In genomic region chr1:3799976-3800685, GRCh38 we compare ENCODE assay signal across 21 cellular contexts. TPM values are rescaled to one million over a fixed set of nuclear protein-coding genes. Genes with fewer than 3 reads are reported as not detected.
A peak's percentile ranks its signal among the peaks of the same experiment; 100 is the strongest.
DNase-seq lines count a peak whose midpoint lies in the region; ATAC-seq lines count a peak whose summit lies in the region.
"Had no signal": no experiment of that assay in that cellular context is flagged by ENCODE, and none has a peak within 500 bp of the region (broad histone marks: within the 10 kb centered on the region; RNA-seq: fewer than 3 reads in every experiment).

No MANE protein-coding gene starts in this region.

- H3K9me3 Mint-ChIP-seq in activated naive CD8-positive, alpha-beta T cell (ENCODE audit: low read depth), result no peaks in the 10 kb centered on the region
- no peaks in the 10 kb centered on the region for H3K9me3 Mint-ChIP-seq in activated naive CD8-positive, alpha-beta T cell treated with anti-CD3 and anti-CD28 coated beads, Interleukin-2, amount 50 U/mL, for 24 hours
- H3K9me3 Mint-ChIP-seq: activated CD4-positive, alpha-beta memory T cell treated with anti-CD3 and anti-CD28 coated beads for 36 hours; activated naive CD8-positive, alpha-beta T cell treated with anti-CD3 and anti-CD28 coated beads, Interleukin-2, amount 10 ng/mL, durations not matched to agents 7 days and 5 days; activated T-cell treated with anti-CD3 and anti-CD28 coated beads, Interleukin-2, amount 50 U/mL, for 4 hours; stimulated activated naive CD8-positive, alpha-beta T cell treated with anti-CD3 and anti-CD28 coated beads, Interleukin-15, Interleukin-2, amounts not matched to agents 100 ng/mL and 50 ng/mL, for 24 hours had no signal

- peaks cover 18% of the 10 kb centered on the region for H3K4me1 Mint-ChIP-seq in activated naive CD8-positive, alpha-beta T cell (ENCODE audit: low read depth)
- peaks cover 24% of the 10 kb centered on the region for H3K4me1 Mint-ChIP-seq in activated naive CD8-positive, alpha-beta T cell treated with anti-CD3 and anti-CD28 coated beads, Interleukin-2, amount 50 U/mL, for 24 hours

- no peak overlapping the region for H3K27ac Mint-ChIP-seq in activated naive CD8-positive, alpha-beta T cell
- no peak overlapping the region for H3K27ac Mint-ChIP-seq in activated naive CD8-positive, alpha-beta T cell treated with anti-CD3 and anti-CD28 coated beads, Interleukin-2, amount 50 U/mL, for 24 hours
- H3K27ac Mint-ChIP-seq: activated naive CD8-positive, alpha-beta T cell treated with anti-CD3 and anti-CD28 coated beads, Interleukin-2, amount 10 ng/mL, durations not matched to agents 7 days and 5 days; natural killer cell treated with Interleukin-12 subunit alpha and Interleukin-12 subunit beta and Interleukin-15 and Interleukin-18, amount 100 ng/mL, for 72 hours; stimulated activated naive CD8-positive, alpha-beta T cell treated with anti-CD3 and anti-CD28 coated beads, Interleukin-15, Interleukin-2, amounts not matched to agents 100 ng/mL and 50 ng/mL, for 24 hours had no signal

- no peaks in the 10 kb centered on the region for H3K36me3 ChIP-seq in SJCRH30

- no peak for DNase-seq in activated naive CD8-positive, alpha-beta T cell treated with anti-CD3 and anti-CD28 coated beads, Interleukin-2, amount 50 U/mL, for 24 hours
- DNase-seq in SJCRH30, result peak; percentile 94 to 96
- peak; percentile 87 for DNase-seq in kidney tubule cell (ENCODE audit: low spot score)
- DNase-seq in superior temporal gyrus (ENCODE audit: extremely low spot score), result peak; percentile 16
- DNase-seq in NCI-H2227 treated with DMSO at 0.1 percent for 48 hours (lab: John Stamatoyannopoulos, UW), result no peak
- DNase-seq in stimulated activated naive CD4-positive, alpha-beta T cell treated with Interleukin-2 at 50 U/mL for 16 hours (lab: John Stamatoyannopoulos, UW), result no peak
- no peak for DNase-seq in stimulated activated CD4-positive, alpha-beta T cell treated with anti-CD3 and anti-CD28 coated beads, Interleukin-4, amount 100 ng/mL, for 4 hours
- DNase-seq: activated CD4-positive, alpha-beta memory T cell treated with anti-CD3 and anti-CD28 coated beads for 36 hours; activated naive CD8-positive, alpha-beta T cell treated with anti-CD3 and anti-CD28 coated beads, Interleukin-2, amount 10 ng/mL, durations not matched to agents 7 days and 5 days; activated T-cell treated with anti-CD3 and anti-CD28 coated beads, Interleukin-2, amount 50 U/mL, for 4 hours; CD4-positive, alpha-beta memory T cell; NCI-H1436; NCI-H510A treated with DMSO at 0.1 percent for 48 hours; psoas muscle had no signal

- 0 out of 2 replicates have a peak, but pooled peaks cover 5% of the 10 kb centered on the region for H3K27me3 ChIP-seq in SJCRH30

- H3K4me3 ChIP-seq in SJCRH30, result no peak overlapping the region
- H3K4me3 ChIP-seq: psoas muscle had no signal

- H3K27me3 Mint-ChIP-seq in activated naive CD8-positive, alpha-beta T cell, result peaks cover 21% of the 10 kb centered on the region
- H3K27me3 Mint-ChIP-seq in activated naive CD8-positive, alpha-beta T cell treated with anti-CD3 and anti-CD28 coated beads, Interleukin-2, amount 50 U/mL, for 24 hours, result peaks cover 31% of the 10 kb centered on the region

- H3K4me3 Mint-ChIP-seq in activated naive CD8-positive, alpha-beta T cell, result peak overlapping the region; percentile 53
- no peak overlapping the region for H3K4me3 Mint-ChIP-seq in activated naive CD8-positive, alpha-beta T cell treated with anti-CD3 and anti-CD28 coated beads, Interleukin-2, amount 50 U/mL, for 24 hours
- H3K4me3 Mint-ChIP-seq: activated CD4-positive, alpha-beta memory T cell treated with anti-CD3 and anti-CD28 coated beads for 36 hours; activated naive CD8-positive, alpha-beta T cell treated with anti-CD3 and anti-CD28 coated beads, Interleukin-2, amount 10 ng/mL, durations not matched to agents 7 days and 5 days; activated T-cell treated with anti-CD3 and anti-CD28 coated beads, Interleukin-2, amount 50 U/mL, for 4 hours; natural killer cell treated with Interleukin-12 subunit alpha and Interleukin-12 subunit beta and Interleukin-15 and Interleukin-18, amount 100 ng/mL, for 72 hours; stimulated activated naive CD8-positive, alpha-beta T cell treated with anti-CD3 and anti-CD28 coated beads, Interleukin-15, Interleukin-2, amounts not matched to agents 100 ng/mL and 50 ng/mL, for 24 hours had no signal

- peaks cover 21% of the 10 kb centered on the region for H3K4me1 ChIP-seq in SJCRH30

- 0 out of 2 replicates have a peak, but pooled peaks cover 4% of the 10 kb centered on the region for H3K9me3 ChIP-seq in SJCRH30 (replicated peaks)
- H3K9me3 ChIP-seq: psoas muscle had no signal

- H3K36me3 Mint-ChIP-seq in activated naive CD8-positive, alpha-beta T cell, result peaks cover 2% of the 10 kb centered on the region
- peaks cover 3% of the 10 kb centered on the region for H3K36me3 Mint-ChIP-seq in activated naive CD8-positive, alpha-beta T cell treated with anti-CD3 and anti-CD28 coated beads, Interleukin-2, amount 50 U/mL, for 24 hours (ENCODE audit: low read depth)
- H3K36me3 Mint-ChIP-seq: activated naive CD8-positive, alpha-beta T cell treated with anti-CD3 and anti-CD28 coated beads, Interleukin-2, amount 10 ng/mL, durations not matched to agents 7 days and 5 days; natural killer cell treated with Interleukin-12 subunit alpha and Interleukin-12 subunit beta and Interleukin-15 and Interleukin-18, amount 100 ng/mL, for 72 hours had no signal

- no peak for ATAC-seq in activated naive CD8-positive, alpha-beta T cell treated with anti-CD3 and anti-CD28 coated beads, Interleukin-2, amount 50 U/mL, for 24 hours
- ATAC-seq: esophagus mucosa; natural killer cell treated with Interleukin-12 subunit alpha and Interleukin-12 subunit beta and Interleukin-15 and Interleukin-18, amount 100 ng/mL, for 72 hours; psoas muscle had no signal

- H3K27ac ChIP-seq in SJCRH30, result peak overlapping the region; percentile 36
- H3K27ac ChIP-seq: psoas muscle had no signal

RNA-seq across cellular contexts. Expression of gene LRRC47, which starts 3.8 kb away (rescaled TPM):
- 48.7 and 51.9 TPM in 2 replicates for total RNA-seq in SJCRH30 (2014; rRNA removed; shearing (Covaris generic))

RNA-seq across cellular contexts. Expression of gene SMIM1, which starts 27.6 kb away (rescaled TPM):
- not detected in 2 replicates for total RNA-seq in SJCRH30 (2014; rRNA removed; shearing (Covaris generic))
- total RNA-seq: natural killer cell treated with Interleukin-12 subunit alpha and Interleukin-12 subunit beta and Interleukin-15 and Interleukin-18, amount 100 ng/mL, for 72 hours; urinary bladder had no signal

RNA-seq across cellular contexts. Expression of gene CCDC27, which starts 47.9 kb away (rescaled TPM):
- total RNA-seq in SJCRH30 (2014; rRNA removed; shearing (Covaris generic)), result not detected in 2 replicates
- total RNA-seq: activated CD4-positive, alpha-beta memory T cell treated with anti-CD3 and anti-CD28 coated beads for 36 hours; activated naive CD8-positive, alpha-beta T cell treated with anti-CD3 and anti-CD28 coated beads, Interleukin-2, amount 10 ng/mL, durations not matched to agents 7 days and 5 days; activated T-cell treated with anti-CD3 and anti-CD28 coated beads, Interleukin-2, amount 50 U/mL, for 4 hours; CD4-positive, alpha-beta memory T cell; esophagus mucosa; HT1080; lung microvascular endothelial cell; natural killer cell treated with Interleukin-12 subunit alpha and Interleukin-12 subunit beta and Interleukin-15 and Interleukin-18, amount 100 ng/mL, for 72 hours; urinary bladder had no signal

RNA-seq across cellular contexts. Expression of gene CEP104, which starts 56.9 kb away (rescaled TPM):
- total RNA-seq in SJCRH30 (2014; rRNA removed; shearing (Covaris generic)), result 30.5 and 35.1 TPM in 2 replicates

RNA-seq across cellular contexts. Expression of gene DFFB, which starts 57.1 kb away (rescaled TPM):
- 5.6 and 6.4 TPM in 2 replicates for total RNA-seq in SJCRH30 (2014; rRNA removed; shearing (Covaris generic))

Comparison
In these comparisons a context has a peak if more than half of its experiments do, and no peak if none do; other contexts are left out.
1. DNase-seq: peak in SJCRH30 (2 of 2), kidney tubule cell (single experiment) and superior temporal gyrus (single experiment); none in activated naive CD8-positive, alpha-beta T cell treated with anti-CD3 and anti-CD28 coated beads, Interleukin-2, amount 50 U/mL, for 24 hours (single experiment), NCI-H2227 treated with DMSO at 0.1 percent for 48 hours (single experiment), stimulated activated naive CD4-positive, alpha-beta T cell treated with Interleukin-2 at 50 U/mL for 16 hours (single experiment) and stimulated activated CD4-positive, alpha-beta T cell treated with anti-CD3 and anti-CD28 coated beads, Interleukin-4, amount 100 ng/mL, for 4 hours (0 of 2).